Comparison of ENCODE assay signal across 8 cellular contexts in the genomic region with DNA sequence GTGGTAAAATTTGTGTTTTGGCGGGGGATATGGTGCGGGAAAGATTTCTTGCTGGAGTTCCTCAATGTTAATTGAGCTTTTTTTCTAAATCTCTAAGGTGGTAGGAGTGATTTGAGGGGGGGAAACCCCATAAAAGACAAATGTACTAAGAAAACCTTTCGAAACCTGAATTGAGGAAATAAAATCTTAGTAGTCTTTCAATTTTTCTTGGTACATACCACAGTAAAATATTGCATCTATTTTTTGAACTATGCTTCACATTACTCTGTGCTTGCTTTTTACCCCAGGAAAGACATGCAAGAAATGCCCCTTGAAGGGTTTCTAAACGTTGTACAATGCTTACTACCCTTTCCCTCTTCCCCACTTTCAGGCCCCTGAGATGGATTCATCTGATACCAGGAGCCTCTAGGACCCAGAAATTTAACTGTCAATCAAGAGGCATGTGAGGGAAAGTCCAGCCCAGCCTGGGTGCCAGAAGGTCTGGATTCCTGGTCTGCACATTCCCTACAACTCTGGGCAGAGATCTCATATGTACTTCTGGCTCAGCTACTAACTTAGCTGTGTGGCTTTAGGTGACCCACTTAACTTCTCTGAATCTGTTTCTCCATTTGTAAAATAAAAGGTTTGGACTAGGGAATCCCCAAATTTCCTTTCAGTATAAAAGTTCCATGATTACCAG. TPM values are rescaled to one million over a fixed set of nuclear protein-coding genes. Genes with fewer than 3 reads are reported as not detected.
DNase-seq lines count a peak whose midpoint lies in the region; ATAC-seq, FAIRE-seq and TF ChIP-seq lines count a peak whose summit lies in the region.

No MANE protein-coding gene starts in this region.

- H2AFZ ChIP-seq in Karpas-422 (ENCODE audit: low read length): 0 out of 2 replicates have a peak overlapping the region, but pooled peaks have one; percentile 1

- H3K4me3 Mint-ChIP-seq in chondrocyte (ENCODE audit: unreplicated experiment): no peak overlapping the region

- H3K36me3 Mint-ChIP-seq in chondrocyte (ENCODE audit: low read depth): no peaks in the 10 kb centered on the region

- no peaks in the 10 kb centered on the region for H3K79me2 ChIP-seq in Karpas-422 (ENCODE audit: low read length)

- H3K27me3 Mint-ChIP-seq in chondrocyte (ENCODE audit: low read depth): no peaks in the 10 kb centered on the region

- peak overlapping the region; percentile 74 for H3K27ac Mint-ChIP-seq in chondrocyte (ENCODE audit: unreplicated experiment)

- H3K27me3 ChIP-seq in Karpas-422 (ENCODE audit: low read length): no peaks in the 10 kb centered on the region
- H3K27me3 ChIP-seq in sigmoid colon: no peaks in the 10 kb centered on the region

- 18 to 22% methylated on average over 4 of the region's 4 CpGs for WGBS in sigmoid colon, 2 donors

- H3K27ac ChIP-seq in Karpas-422 (ENCODE audit: low read length) (peak overlapping the region; percentile 60), sigmoid colon (peak overlapping the region; percentile 69 to 81 (median 74)), kidney (ENCODE audit: low read depth in 2 of 2, low read length in 2 of 2) (no peak overlapping the region)

- no peak for FAIRE-seq in kidney (lab: Jason Lieb, UNC)

- H3K9me3 ChIP-seq in Karpas-422 (ENCODE audit: low read length) (no peaks in the 10 kb centered on the region), sigmoid colon (no peaks in the 10 kb centered on the region), kidney (ENCODE audit: control insufficient read depth in 1 of 2, low read length in 2 of 2) (no peaks in the 10 kb centered on the region)

- H3K4me2 ChIP-seq in Karpas-422 (ENCODE audit: low read depth, low read length, poor library complexity, severe bottlenecking): peak overlapping the region; percentile 72

- H3K9ac ChIP-seq in Karpas-422 (ENCODE audit: low read length) (0 out of 2 replicates have a peak overlapping the region, but pooled peaks have one; percentile 8), kidney (ENCODE audit: low read length in 2 of 2) (no peak overlapping the region)

- DNase-seq in Karpas-422: peak; percentile 71
- DNase-seq in chondrocyte (ENCODE audit: low spot score): no peak
- no peak for DNase-seq in sigmoid colon
- no peak for DNase-seq in NCI-H2171 treated with DMSO at 0.1 percent for 48 hours (lab: John Stamatoyannopoulos, UW)
- DNase-seq in kidney: no peak
- DNase-seq in medulla oblongata (ENCODE audit: extremely low spot score): no peak
- no peak for DNase-seq in 8988T

- H3K4me1 Mint-ChIP-seq in chondrocyte (ENCODE audit: low read depth): peaks cover 51% of the 10 kb centered on the region

- no peak for TF ChIP-seq EP300 in sigmoid colon (IDR thresholded peaks at IDR 0.05)

- H4K20me1 ChIP-seq in Karpas-422 (ENCODE audit: insufficient read depth, low read depth, low read length): no peaks in the 10 kb centered on the region

- H3K4me1 ChIP-seq in Karpas-422 (ENCODE audit: low read length) (peaks cover 61% of the 10 kb centered on the region), sigmoid colon (peaks cover 0 to 33% (median 26%) of the 10 kb centered on the region in 4 donors), kidney (ENCODE audit: control insufficient read depth in 1 of 2, insufficient read depth in 1 of 2, low read depth in 1 of 2, low read length in 2 of 2) (peaks cover 0 to 5% of the 10 kb centered on the region in 2 donors)

- H3K9me2 ChIP-seq in Karpas-422 (replicated peaks; ENCODE audit: insufficient read depth, low read length): no peaks in the 10 kb centered on the region

- ATAC-seq in GM18511 (IDR thresholded peaks at IDR 0.05; ENCODE audit: unreplicated experiment): peak; percentile 29

- H3K4me3 ChIP-seq in Karpas-422 (ENCODE audit: low read length): peak overlapping the region; percentile 38; the same call in 1 of the 2 replicates
- no peak overlapping the region for H3K4me3 ChIP-seq in sigmoid colon
- no peak overlapping the region for H3K4me3 ChIP-seq in kidney (ENCODE audit: low read length in 2 of 2)

- H3K9me3 Mint-ChIP-seq in chondrocyte (ENCODE audit: low read depth): no peaks in the 10 kb centered on the region

- no peak for TF ChIP-seq POLR2A in sigmoid colon (IDR thresholded peaks at IDR 0.05)

- intact Hi-C loops in sigmoid colon (cut with DNase I): no loop called here
- intact Hi-C loops in kidney (cut with DNase I): no loop called here

- TF ChIP-seq CTCF in chondrocyte (IDR thresholded peaks at IDR 0.05) (no peak), sigmoid colon (IDR thresholded peaks at IDR 0.05) (no peak), kidney (IDR thresholded peaks at IDR 0.05; ENCODE audit: borderline replicate concordance, extremely low read depth, insufficient read depth) (no peak)

- H3K36me3 ChIP-seq in Karpas-422 (ENCODE audit: insufficient read depth, low read length) (no peaks in the 10 kb centered on the region), sigmoid colon (no peaks in the 10 kb centered on the region), kidney (ENCODE audit: control insufficient read depth in 1 of 2, insufficient read depth in 2 of 2, low read length in 2 of 2) (no peaks in the 10 kb centered on the region)

RNA-seq across cellular contexts. Expression of a gene that starts 5.8 kb away (rescaled TPM):
- 40.0 and 77.4 TPM in 2 replicates for total RNA-seq in Karpas-422 (2014; rRNA removed; shearing (Covaris generic); ENCODE audit: low replicate concordance)
- total RNA-seq in chondrocyte (73.7 to 100 TPM (median 80.3 TPM) in 3 replicates), sigmoid colon (100 to 1,000 TPM in 3 of 4 donors, 10 to 100 TPM in 1; 64.3 to 140 (median 127) TPM), kidney (75.9 TPM)
- polyA plus RNA-seq in sigmoid colon (100 to 1,000 TPM; 179 to 327 (median 236) TPM), kidney (ENCODE audit: insufficient read depth, low read depth, low replicate concordance) (57.7 TPM)

RNA-seq across cellular contexts. Expression of a gene that starts 53.0 kb away (rescaled TPM):
- 6.3 and 53.8 TPM in 2 replicates for total RNA-seq in Karpas-422 (2014; rRNA removed; shearing (Covaris generic); ENCODE audit: low replicate concordance)
- 22.2 to 26.4 TPM (median 25.0 TPM) in 3 replicates for total RNA-seq in chondrocyte
- 10 to 100 TPM; 19.7 to 36.8 (median 27.5) TPM for total RNA-seq in sigmoid colon
- polyA plus RNA-seq in sigmoid colon: 10 to 100 TPM; 16.2 to 24.7 (median 20.0) TPM
- total RNA-seq in kidney: 34.8 TPM
- 36.1 TPM for polyA plus RNA-seq in kidney (ENCODE audit: insufficient read depth, low read depth, low replicate concordance)

RNA-seq across cellular contexts. Expression of a gene that starts 53.5 kb away (rescaled TPM):
- total RNA-seq in Karpas-422 (2014; rRNA removed; shearing (Covaris generic); ENCODE audit: low replicate concordance): 10.4 and 30.8 TPM in 2 replicates
- total RNA-seq in chondrocyte (64.4 to 73.3 TPM (median 65.9 TPM) in 3 replicates), sigmoid colon (10 to 100 TPM; 49.7 to 74.5 (median 72.1) TPM), kidney (66.8 TPM)
- polyA plus RNA-seq in sigmoid colon (10 to 100 TPM; 21.4 to 52.5 (median 33.0) TPM), kidney (ENCODE audit: insufficient read depth, low read depth, low replicate concordance) (18.0 TPM)

Comparison
In these comparisons a context has a peak if more than half of its experiments do, and no peak if none do; other contexts are left out.
1. H3K27ac ChIP-seq: peak in Karpas-422 (single experiment) and sigmoid colon (4 of 4); none in kidney (0 of 2).